13 cellular contexts compared by ENCODE assay signal in the genomic region with DNA sequence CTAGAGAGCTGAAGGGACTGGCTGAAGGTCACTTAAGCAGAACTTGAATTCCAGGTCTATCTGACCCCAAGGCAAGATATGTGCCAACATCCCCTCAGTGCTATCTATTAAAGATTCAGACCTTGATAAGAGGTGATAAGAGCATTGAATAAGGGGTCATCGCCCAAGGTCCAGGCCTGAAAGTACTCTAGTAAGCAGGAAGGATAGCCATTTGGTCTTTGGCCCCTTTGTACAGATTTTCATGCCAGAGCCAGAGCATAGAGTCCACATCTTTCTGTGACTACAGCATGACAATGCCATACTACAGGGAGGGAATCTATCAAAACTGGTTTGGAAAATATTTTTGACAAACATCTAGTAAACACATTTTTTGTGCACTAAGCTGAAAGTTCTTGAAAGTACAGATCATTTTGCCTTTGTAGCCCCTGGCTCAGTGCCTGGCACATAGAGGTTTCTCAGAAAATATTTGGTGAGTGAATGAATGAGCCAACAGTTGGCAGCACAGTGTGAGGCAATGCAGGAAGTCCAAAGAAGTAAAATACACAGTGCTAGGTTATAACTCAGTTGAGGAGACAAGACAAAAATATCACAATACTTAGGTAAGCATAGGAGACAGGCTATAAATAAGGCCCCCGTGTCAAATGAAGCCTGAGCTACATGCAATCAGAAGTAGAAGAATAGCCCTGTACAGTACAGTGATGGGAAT. TPM values are rescaled to one million over a fixed set of nuclear protein-coding genes. Genes with fewer than 3 reads are reported as not detected.
DNase-seq lines count a peak whose midpoint lies in the region; ATAC-seq and TF ChIP-seq lines count a peak whose summit lies in the region.
"Had no signal": no experiment of that assay in that cellular context is flagged by ENCODE, and none has a peak within 500 bp of the region (broad histone marks: within the 10 kb centered on the region; RNA-seq: fewer than 3 reads in every experiment).

No MANE protein-coding gene starts in this region.

- no peak overlapping the region for H3K4me3 ChIP-seq in tibial nerve
- H3K4me3 ChIP-seq: vagina had no signal

- peaks cover 0 to 10% (median 0%) of the 10 kb centered on the region in 4 donors for H3K4me1 ChIP-seq in tibial nerve
- H3K4me1 ChIP-seq: vagina had no signal

- intact Hi-C loops in MCF 10A (cut with micrococcal nuclease) = no loop called here
- intact Hi-C loops in left colon (cut with DNase I, micrococcal nuclease) = no loop called here

- H3K36me3 ChIP-seq in tibial nerve = no peaks in the 10 kb centered on the region
- H3K36me3 ChIP-seq: vagina had no signal

- H3K9me3 Mint-ChIP-seq in activated CD8-positive, alpha-beta memory T cell treated with anti-CD3 and anti-CD28 coated beads, Interleukin-2, amount 10 ng/mL, durations not matched to agents 7 days and 5 days (ENCODE audit: low read depth) = no peaks in the 10 kb centered on the region
- H3K9me3 Mint-ChIP-seq in MCF 10A (ENCODE audit: unreplicated experiment) = no peaks in the 10 kb centered on the region

- CTCF ChIA-PET in activated CD8-positive, alpha-beta memory T cell treated with anti-CD3 and anti-CD28 coated beads, Interleukin-2, amount 10 ng/mL, durations not matched to agents 7 days and 5 days (lab: Charles Lee) = interaction anchor here (0.8 to 2.3 kb wide), 15 partner anchors 7 to 81 kb away, joined by 3 to 6 read pairs (median 3); no protein-coding TSS in a partner anchor
- CTCF ChIA-PET in MCF 10A (lab: Yijun Ruan, JAX) = interaction anchor here (0.6 to 9.4 kb wide), 6 partner anchors 16 to 66 kb away, joined by 3 to 46 read pairs (median 5); no protein-coding TSS in a partner anchor

- H3K27me3 Mint-ChIP-seq in activated CD8-positive, alpha-beta memory T cell treated with anti-CD3 and anti-CD28 coated beads, Interleukin-2, amount 10 ng/mL, durations not matched to agents 7 days and 5 days = no peaks in the 10 kb centered on the region
- H3K27me3 Mint-ChIP-seq in MCF 10A (ENCODE audit: insufficient read depth, unreplicated experiment) = no peaks in the 10 kb centered on the region

- TF ChIP-seq CTCF in MCF 10A (IDR thresholded peaks at IDR 0.05; ENCODE audit: unreplicated experiment) = no peak
- TF ChIP-seq CTCF in tibial nerve (IDR thresholded peaks at IDR 0.05) = no peak

- DNase-seq in activated CD8-positive, alpha-beta memory T cell treated with anti-CD3 and anti-CD28 coated beads, Interleukin-2, amount 10 ng/mL, durations not matched to agents 7 days and 5 days = no peak
- DNase-seq in activated CD8-positive, alpha-beta memory T cell treated with anti-CD3 and anti-CD28 coated beads for 24 hours = no peak
- DNase-seq in MCF 10A (ENCODE audit: unreplicated experiment) (peak; percentile 82), left colon (no peak), tibial nerve (ENCODE audit: low spot score in 2 of 2) (peak in 1 of 2 donors; percentile 28), DMS153 treated with DMSO at 0.1 percent for 48 hours (lab: John Stamatoyannopoulos, UW; ENCODE audit: unreplicated experiment) (no peak), NCI-H1105 treated with DMSO at 0.1 percent for 48 hours (lab: John Stamatoyannopoulos, UW) (no peak), NCI-H2081 (lab: John Stamatoyannopoulos, UW) (no peak)
- DNase-seq: KBM-7; NCI-H69; stimulated activated CD4-positive, alpha-beta T cell treated with anti-CD3 and anti-CD28 coated beads, Interleukin-4, amount 100 ng/mL, for 24 hours; T-helper 9 cell had no signal

- H3K27ac Mint-ChIP-seq in activated CD8-positive, alpha-beta memory T cell treated with anti-CD3 and anti-CD28 coated beads, Interleukin-2, amount 10 ng/mL, durations not matched to agents 7 days and 5 days = peak overlapping the region; percentile 61
- peak overlapping the region; percentile 71 for H3K27ac Mint-ChIP-seq in MCF 10A (ENCODE audit: low read depth, unreplicated experiment)

- no peak for TF ChIP-seq POLR2A in tibial nerve (IDR thresholded peaks at IDR 0.05)

- BruUV-seq in MCF 10A (replicated peaks; lab: Mats Ljungman, UMichigan) = no TSS peak

- POLR2A ChIA-PET in MCF 10A (lab: Yijun Ruan, JAX) = interaction anchor here (0.6 to 2.3 kb wide), 8 partner anchors 10 to 90 kb away, joined by 3 to 9 read pairs (median 4); a partner anchor contains a TSS

- peak in 1 of 2 donors; percentile 56 for TF ChIP-seq EP300 in tibial nerve (IDR thresholded peaks at IDR 0.05)

- peak overlapping the region in 3 of 4 donors; percentile 14 to 52 (median 21) for H3K27ac ChIP-seq in tibial nerve
- H3K27ac ChIP-seq: vagina had no signal

- peak; percentile 32 for ATAC-seq in activated CD8-positive, alpha-beta memory T cell treated with anti-CD3 and anti-CD28 coated beads, Interleukin-2, amount 10 ng/mL, durations not matched to agents 7 days and 5 days
- ATAC-seq in left colon = peak; percentile 59

- WGBS in tibial nerve, 2 donors = 69% methylated on average over 2 of the region's 2 CpGs

- H3K27me3 ChIP-seq in tibial nerve = no peaks in the 10 kb centered on the region
- H3K27me3 ChIP-seq: vagina had no signal

- H3K4me3 Mint-ChIP-seq in activated CD8-positive, alpha-beta memory T cell treated with anti-CD3 and anti-CD28 coated beads, Interleukin-2, amount 10 ng/mL, durations not matched to agents 7 days and 5 days = no peak overlapping the region
- H3K4me3 Mint-ChIP-seq in MCF 10A (ENCODE audit: unreplicated experiment) = no peak overlapping the region

- peaks cover 57% of the 10 kb centered on the region for H3K4me1 Mint-ChIP-seq in activated CD8-positive, alpha-beta memory T cell treated with anti-CD3 and anti-CD28 coated beads, Interleukin-2, amount 10 ng/mL, durations not matched to agents 7 days and 5 days
- peaks cover 30% of the 10 kb centered on the region for H3K4me1 Mint-ChIP-seq in MCF 10A (ENCODE audit: insufficient read depth, unreplicated experiment)

- no peaks in the 10 kb centered on the region for H3K9me3 ChIP-seq in tibial nerve
- H3K9me3 ChIP-seq: vagina had no signal

- no peaks in the 10 kb centered on the region for H3K36me3 Mint-ChIP-seq in activated CD8-positive, alpha-beta memory T cell treated with anti-CD3 and anti-CD28 coated beads, Interleukin-2, amount 10 ng/mL, durations not matched to agents 7 days and 5 days
- H3K36me3 Mint-ChIP-seq in MCF 10A (ENCODE audit: insufficient read depth, unreplicated experiment) = no peaks in the 10 kb centered on the region

RNA-seq across cellular contexts. Expression of a gene that starts 15.1 kb away (rescaled TPM):
- 10 to 100 TPM; 74.8 to 76.1 TPM for total RNA-seq in activated CD8-positive, alpha-beta memory T cell treated with anti-CD3 and anti-CD28 coated beads, Interleukin-2, amount 10 ng/mL, durations not matched to agents 7 days and 5 days
- 128 and 145 TPM in 2 replicates for total RNA-seq in MCF 10A (2022)
- total RNA-seq in left colon = 10 to 100 TPM; 35.7 to 42.7 TPM
- total RNA-seq in tibial nerve = 10 to 100 TPM; 43.2 to 64.0 (median 46.8) TPM
